9 cellular contexts compared by ENCODE assay signal in genomic region chr11:65851083-65851579, GRCh38. TPM values are rescaled to one million over a fixed set of nuclear protein-coding genes. Genes with fewer than 3 reads are reported as not detected.
DNase-seq lines count a peak whose midpoint lies in the region; ATAC-seq, FAIRE-seq and TF ChIP-seq lines count a peak whose summit lies in the region.
"Had no signal": no experiment of that assay in that cellular context is flagged by ENCODE, and none has a peak within 500 bp of the region (broad histone marks: within the 10 kb centered on the region; RNA-seq: fewer than 3 reads in every experiment).

No MANE protein-coding gene starts in this region.

- H3K9ac ChIP-seq in K562 (ENCODE audit: insufficient read depth in 1 of 2, low read depth in 2 of 2, low read length in 2 of 2), result no peak overlapping the region
- H3K9ac ChIP-seq in neural cell (ENCODE audit: low read length), result no peak overlapping the region

- peak; percentile 44 for FAIRE-seq in K562 (lab: Jason Lieb, UNC)

- H3K27ac ChIP-seq in K562 (ENCODE audit: extremely low read depth, low read depth, low read length) (no peak overlapping the region), neural cell (ENCODE audit: low read length) (no peak overlapping the region)
- H3K27ac ChIP-seq: tibial nerve had no signal

- intact Hi-C loops in K562 (cut with micrococcal nuclease), result no loop called here

- no peaks in the 10 kb centered on the region for H3F3A ChIP-seq in neural cell (ENCODE audit: insufficient read depth, low read length, poor library complexity, severe bottlenecking)

- H2AFZ ChIP-seq in K562 (ENCODE audit: low read depth, low read length), result no peak overlapping the region
- no peak overlapping the region for H2AFZ ChIP-seq in neural cell (ENCODE audit: low read depth, low read length)

- TF ChIP-seq CTCF in GM12865 (IDR thresholded peaks at IDR 0.05; ENCODE audit: insufficient read depth, low read depth, low read length, missing control alignments) (peak; percentile 50), K562 (IDR thresholded peaks at IDR 0.05 in 2 of 3, conservative IDR thresholded peaks at IDR 0.05 in 1 of 3; ENCODE audit: insufficient read depth in 2 of 3, low read depth in 1 of 3, low read length in 3 of 3) (peak; percentile 50 to 83 (median 54)), neural cell (IDR thresholded peaks at IDR 0.05; ENCODE audit: poor library complexity, severe bottlenecking) (peak; percentile 55)

- CTCF ChIA-PET in K562 (lab: Yijun Ruan, JAX; ENCODE audit: low intra/inter-chr PET ratio), result no interaction called here

- POLR2A ChIA-PET in K562 (lab: Yijun Ruan, JAX), result interaction anchor here (0.5 to 5.9 kb wide), 19 partner anchors 8 to 1470 kb away, joined by 3 to 67 read pairs (median 4); partner anchors contain the start of genes CFL1, FIBP, MALAT1 and MUS81

- H3K4me2 ChIP-seq in K562 (ENCODE audit: insufficient read depth, low read length) (no peak overlapping the region), neural cell (ENCODE audit: low read length) (no peak overlapping the region)

- BruUV-seq in K562 (replicated peaks; lab: Mats Ljungman, UMichigan), result no TSS peak

- H3K27me3 ChIP-seq in K562 (ENCODE audit: control insufficient read depth in 2 of 2, insufficient read depth in 2 of 2, low read length in 2 of 2), result no peaks in the 10 kb centered on the region
- H3K27me3 ChIP-seq in neural cell (ENCODE audit: insufficient read depth, low read depth, low read length), result no peaks in the 10 kb centered on the region
- H3K27me3 ChIP-seq: tibial nerve had no signal

- peaks cover 49% of the 10 kb centered on the region for H3K36me3 ChIP-seq in K562 (ENCODE audit: control insufficient read depth, insufficient read depth, low read length)
- H3K36me3 ChIP-seq in neural cell (ENCODE audit: insufficient read depth, low read length), result peaks cover 5% of the 10 kb centered on the region

- DNase-seq in GM12865 (ENCODE audit: low read depth), result peak; percentile 60
- peak; percentile 46 for DNase-seq in M059J (ENCODE audit: low read depth)
- peak; percentile 53 to 75 (median 66) for DNase-seq in K562 (ENCODE audit: extremely low read depth in 1 of 4, low spot score in 3 of 4)
- DNase-seq in NCI-H2107 treated with DMSO at 0.1 percent for 48 hours (lab: John Stamatoyannopoulos, UW; ENCODE audit: unreplicated experiment), result no peak
- no peak for DNase-seq in NCI-H2171 (lab: John Stamatoyannopoulos, UW)
- DNase-seq in Ammon's horn (ENCODE audit: low spot score), result no peak
- DNase-seq: naive thymus-derived CD8-positive, alpha-beta T cell had no signal

- H3K9me3 ChIP-seq in K562 (replicated peaks; ENCODE audit: control insufficient read depth, insufficient read depth, low read depth, low read length) (peaks cover 7% of the 10 kb centered on the region; the same call in 1 of the 2 replicates), neural cell (ENCODE audit: low read length) (no peaks in the 10 kb centered on the region)

- H3K4me3 ChIP-seq in GM12865 (ENCODE audit: low read depth, low read length) (no peak overlapping the region), K562 (no peak overlapping the region), neural cell (ENCODE audit: low read length) (no peak overlapping the region)
- H3K4me3 ChIP-seq: tibial nerve had no signal

- H3K79me2 ChIP-seq in K562 (ENCODE audit: control insufficient read depth, insufficient read depth, low read length), result peaks cover 27% of the 10 kb centered on the region
- peaks cover 24% of the 10 kb centered on the region for H3K79me2 ChIP-seq in neural cell (replicated peaks; ENCODE audit: insufficient read depth, low read length)

- TF ChIP-seq RAD21 in K562 (CRISPR knock-in tag; conservative IDR thresholded peaks at IDR 0.05 in 1 of 2, IDR thresholded peaks at IDR 0.05 in 1 of 2) (peak in 1 of 2 experiments; percentile 19; a peak in 1 of 4 replicates), neural cell (conservative IDR thresholded peaks at IDR 0.05) (no peak)

- TF ChIP-seq POLR2A in K562 (conservative IDR thresholded peaks at IDR 0.05), result no peak

- peaks cover 8% of the 10 kb centered on the region for H3K9me1 ChIP-seq in K562 (ENCODE audit: control insufficient read depth, insufficient read depth, low read length)

- TF ChIP-seq EP300 in K562 (IDR thresholded peaks at IDR 0.05; ENCODE audit: low read length) (no peak), neural cell (conservative IDR thresholded peaks at IDR 0.05; ENCODE audit: poor library complexity, severe bottlenecking) (no peak)

- in situ Hi-C loops in K562 (cut with MboI), result no loop called here

- H3K4me1 ChIP-seq in K562 (replicated peaks in 1 of 2; ENCODE audit: control insufficient read depth in 2 of 2, insufficient read depth in 2 of 2, low read length in 2 of 2), result peaks cover under 1 to 31% of the 10 kb centered on the region in 2 experiments; a peak in 3 of 5 replicates

- ATAC-seq in K562, result peak; percentile 60

- no peaks in the 10 kb centered on the region for H3K9me2 ChIP-seq in neural cell (ENCODE audit: insufficient read depth, low read length)

- H4K20me1 ChIP-seq in K562 (replicated peaks; ENCODE audit: control insufficient read depth, insufficient read depth, low read length) (peaks cover 9% of the 10 kb centered on the region), neural cell (ENCODE audit: insufficient read depth) (peaks cover 35% of the 10 kb centered on the region)

- WGBS in K562 (ENCODE audit: insufficient coverage, low coverage, missing lambda C conversion rate), result 68% methylated on average over 8 of the region's 14 CpGs

RNA-seq across cellular contexts. Expression of gene CFL1, which starts 6.8 kb away (rescaled TPM):
- total RNA-seq in M059J (2014; rRNA removed; shearing (Covaris generic)), result 1,801 and 2,276 TPM in 2 replicates
- 145 and 300 TPM in 2 replicates for total RNA-seq in K562 (2011; cell fraction: chromatin; rRNA removed; ENCODE audit: low replicate concordance)
- total RNA-seq in K562 (2011; cell fraction: nucleolus; rRNA removed), result 227 and 257 TPM in 2 replicates
- total RNA-seq in K562 (2011; cell fraction: nucleoplasm; rRNA removed), result 176 and 204 TPM in 2 replicates
- 1,045 and 1,321 TPM in 2 replicates for total RNA-seq in K562 (2014; rRNA removed)
- 570 and 664 TPM in 2 replicates for total RNA-seq in K562 (2014; rRNA removed; fragmentation: Illumina TruSeq; extraction: Trizol)
- 851 and 860 TPM in 2 replicates for total RNA-seq in K562 (2015; rRNA removed; fragmentation: Illumina TruSeq; extraction: Trizol)
- 891 and 919 TPM in 2 replicates for total RNA-seq in K562 (2021)
- 632 and 770 TPM in 2 replicates for polyA plus RNA-seq in K562 (2011; rRNA removed)
- 894 and 1,220 TPM in 2 replicates for polyA plus RNA-seq in K562 (2011; cell fraction: cytosol; rRNA removed)
- polyA plus RNA-seq in K562 (2011; cell fraction: nucleus; rRNA removed), result 307 TPM in 2 replicates
- polyA plus RNA-seq in K562 (2012), result 903 and 977 TPM in 2 replicates
- polyA plus RNA-seq in K562 (2014; fragmentation: Illumina TruSeq; extraction: Trizol), result 1,101 and 1,325 TPM in 2 replicates
- polyA plus RNA-seq in K562 (2014; fragmentation: Nextera tagmentation; extraction: Ambion mirVana), result 100 to 1,000 TPM; 105 to 222 TPM
- 859 and 956 TPM in 2 replicates for polyA plus RNA-seq in K562 (2014; rRNA removed)
- 971 and 1,022 TPM in 2 replicates for polyA minus RNA-seq in K562 (2011; rRNA and poly(A)+ RNA removed)
- 560 and 642 TPM in 2 replicates for polyA minus RNA-seq in K562 (2011; cell fraction: cytosol; rRNA and poly(A)+ RNA removed)
- polyA minus RNA-seq in K562 (2011; cell fraction: nucleus; rRNA and poly(A)+ RNA removed), result 107 and 193 TPM in 2 replicates
- 1,633 and 1,984 TPM in 2 replicates for polyA plus RNA-seq in neural cell
- 790 and 797 TPM in 2 replicates for polyA minus RNA-seq in neural cell

RNA-seq across cellular contexts. Expression of gene MUS81, which starts 9.1 kb away (rescaled TPM):
- 22.7 and 42.4 TPM in 2 replicates for total RNA-seq in M059J (2014; rRNA removed; shearing (Covaris generic))
- total RNA-seq in K562 (2011; cell fraction: chromatin; rRNA removed; ENCODE audit: low replicate concordance), result 139 and 354 TPM in 2 replicates
- 277 and 282 TPM in 2 replicates for total RNA-seq in K562 (2011; cell fraction: nucleolus; rRNA removed)
- 171 and 194 TPM in 2 replicates for total RNA-seq in K562 (2011; cell fraction: nucleoplasm; rRNA removed)
- total RNA-seq in K562 (2014; rRNA removed) (79.4 and 95.8 TPM in 2 replicates), K562 (2014; rRNA removed; fragmentation: Illumina TruSeq; extraction: Trizol) (23.0 and 33.5 TPM in 2 replicates), K562 (2015; rRNA removed; fragmentation: Illumina TruSeq; extraction: Trizol) (53.5 and 55.8 TPM in 2 replicates), K562 (2021) (81.5 and 91.8 TPM in 2 replicates)
- polyA plus RNA-seq in K562 (2011; rRNA removed) (51.8 and 69.9 TPM in 2 replicates), K562 (2014; fragmentation: Illumina TruSeq; extraction: Trizol) (53.7 and 62.8 TPM in 2 replicates), K562 (2014; fragmentation: Nextera tagmentation; extraction: Ambion mirVana) (10 to 100 TPM; 13.4 to 16.1 TPM), K562 (2014; rRNA removed) (103 and 118 TPM in 2 replicates), neural cell (183 and 211 TPM in 2 replicates)
- 33.2 and 41.5 TPM in 2 replicates for polyA plus RNA-seq in K562 (2011; cell fraction: cytosol; rRNA removed)
- 678 and 750 TPM in 2 replicates for polyA plus RNA-seq in K562 (2011; cell fraction: nucleus; rRNA removed)
- 97.9 and 190 TPM in 2 replicates for polyA plus RNA-seq in K562 (2012)
- 11.8 and 17.2 TPM in 2 replicates for polyA minus RNA-seq in K562 (2011; rRNA and poly(A)+ RNA removed)
- polyA minus RNA-seq in K562 (2011; cell fraction: cytosol; rRNA and poly(A)+ RNA removed), result 19.5 and 23.5 TPM in 2 replicates
- 123 and 135 TPM in 2 replicates for polyA minus RNA-seq in K562 (2011; cell fraction: nucleus; rRNA and poly(A)+ RNA removed)
- polyA minus RNA-seq in neural cell, result 84.5 and 103 TPM in 2 replicates

RNA-seq across cellular contexts. Expression of gene SNX32, which starts 17.4 kb away (rescaled TPM):
- total RNA-seq in M059J (2014; rRNA removed; shearing (Covaris generic)), result 0.12 TPM in 1 of 2 replicates, not detected in the other
- total RNA-seq in K562 (2011; cell fraction: chromatin; rRNA removed; ENCODE audit: low replicate concordance), result 0.16 TPM in 1 of 2 replicates, not detected in the other
- total RNA-seq in K562 (2011; cell fraction: nucleolus; rRNA removed), result not detected in 2 replicates
- not detected in 2 replicates for total RNA-seq in K562 (2011; cell fraction: nucleoplasm; rRNA removed)
- total RNA-seq in K562 (2014; rRNA removed) (not detected in 2 replicates), K562 (2014; rRNA removed; fragmentation: Illumina TruSeq; extraction: Trizol) (not detected in 2 replicates), K562 (2015; rRNA removed; fragmentation: Illumina TruSeq; extraction: Trizol) (not detected in 2 replicates), K562 (2021) (not detected in 2 replicates)
- polyA plus RNA-seq in K562 (2011; rRNA removed) (not detected in 2 replicates), K562 (2014; fragmentation: Illumina TruSeq; extraction: Trizol) (not detected in 2 replicates), K562 (2014; fragmentation: Nextera tagmentation; extraction: Ambion mirVana) (under 1 TPM; 0.03 TPM), K562 (2014; rRNA removed) (not detected in 2 replicates), neural cell (12.6 and 16.0 TPM in 2 replicates)
- polyA plus RNA-seq in K562 (2011; cell fraction: cytosol; rRNA removed), result not detected in 2 replicates
- 0.10 TPM in 1 of 2 replicates, not detected in the other for polyA plus RNA-seq in K562 (2011; cell fraction: nucleus; rRNA removed)
- polyA plus RNA-seq in K562 (2012), result 0.24 and 0.35 TPM in 2 replicates
- not detected in 2 replicates for polyA minus RNA-seq in K562 (2011; rRNA and poly(A)+ RNA removed)
- not detected in 2 replicates for polyA minus RNA-seq in K562 (2011; cell fraction: cytosol; rRNA and poly(A)+ RNA removed)
- not detected in 2 replicates for polyA minus RNA-seq in K562 (2011; cell fraction: nucleus; rRNA and poly(A)+ RNA removed)
- polyA minus RNA-seq in neural cell, result 7.5 and 7.9 TPM in 2 replicates

RNA-seq across cellular contexts. Expression of gene EFEMP2, which starts 21.5 kb away (rescaled TPM):
- 14.4 and 25.3 TPM in 2 replicates for total RNA-seq in M059J (2014; rRNA removed; shearing (Covaris generic))
- 12.1 and 30.7 TPM in 2 replicates for total RNA-seq in K562 (2011; cell fraction: chromatin; rRNA removed; ENCODE audit: low replicate concordance)
- 15.1 and 19.3 TPM in 2 replicates for total RNA-seq in K562 (2011; cell fraction: nucleolus; rRNA removed)
- 11.3 and 15.8 TPM in 2 replicates for total RNA-seq in K562 (2011; cell fraction: nucleoplasm; rRNA removed)
- total RNA-seq in K562 (2014; rRNA removed) (0.64 and 0.86 TPM in 2 replicates), K562 (2014; rRNA removed; fragmentation: Illumina TruSeq; extraction: Trizol) (0.07 and 0.32 TPM in 2 replicates), K562 (2015; rRNA removed; fragmentation: Illumina TruSeq; extraction: Trizol) (0.57 and 0.58 TPM in 2 replicates), K562 (2021) (1.6 and 2.6 TPM in 2 replicates)
- polyA plus RNA-seq in K562 (2011; rRNA removed) (2.0 and 3.9 TPM in 2 replicates), K562 (2014; fragmentation: Illumina TruSeq; extraction: Trizol) (0.74 and 1.1 TPM in 2 replicates), K562 (2014; fragmentation: Nextera tagmentation; extraction: Ambion mirVana) (under 1 TPM in 1 of 2 experiments, not detected in 1; 0.13 TPM), K562 (2014; rRNA removed) (2.9 TPM in 2 replicates), neural cell (0.50 and 0.67 TPM in 2 replicates)
- polyA plus RNA-seq in K562 (2011; cell fraction: cytosol; rRNA removed), result 3.3 and 4.7 TPM in 2 replicates
- 41.3 and 54.9 TPM in 2 replicates for polyA plus RNA-seq in K562 (2011; cell fraction: nucleus; rRNA removed)
- 1.3 and 4.2 TPM in 2 replicates for polyA plus RNA-seq in K562 (2012)
- polyA minus RNA-seq in K562 (2011; rRNA and poly(A)+ RNA removed), result 0.53 and 1.2 TPM in 2 replicates
- polyA minus RNA-seq in K562 (2011; cell fraction: cytosol; rRNA and poly(A)+ RNA removed), result 1.3 TPM in 1 of 2 replicates, not detected in the other
- 7.5 and 7.8 TPM in 2 replicates for polyA minus RNA-seq in K562 (2011; cell fraction: nucleus; rRNA and poly(A)+ RNA removed)
- polyA minus RNA-seq in neural cell, result 0.49 TPM in 1 of 2 replicates, not detected in the other

RNA-seq across cellular contexts. Expression of gene CTSW, which starts 28.5 kb away (rescaled TPM):
- 0.49 and 1.5 TPM in 2 replicates for total RNA-seq in M059J (2014; rRNA removed; shearing (Covaris generic))
- total RNA-seq in K562 (2011; cell fraction: chromatin; rRNA removed; ENCODE audit: low replicate concordance), result not detected in 2 replicates
- not detected in 2 replicates for total RNA-seq in K562 (2011; cell fraction: nucleolus; rRNA removed)
- not detected in 2 replicates for total RNA-seq in K562 (2011; cell fraction: nucleoplasm; rRNA removed)
- total RNA-seq in K562 (2014; rRNA removed), result not detected in 2 replicates
- not detected in 2 replicates for total RNA-seq in K562 (2014; rRNA removed; fragmentation: Illumina TruSeq; extraction: Trizol)
- not detected in 2 replicates for total RNA-seq in K562 (2015; rRNA removed; fragmentation: Illumina TruSeq; extraction: Trizol)
- total RNA-seq in K562 (2021), result not detected in 2 replicates
- 0.05 TPM in 1 of 2 replicates, not detected in the other for polyA plus RNA-seq in K562 (2011; rRNA removed)
- polyA plus RNA-seq in K562 (2011; cell fraction: cytosol; rRNA removed), result 0.07 TPM in 1 of 2 replicates, not detected in the other
- polyA plus RNA-seq in K562 (2011; cell fraction: nucleus; rRNA removed), result 0.11 and 0.13 TPM in 2 replicates
- polyA plus RNA-seq in K562 (2012), result 0.11 and 0.16 TPM in 2 replicates
- not detected in 2 replicates for polyA plus RNA-seq in K562 (2014; fragmentation: Illumina TruSeq; extraction: Trizol)
- polyA plus RNA-seq in K562 (2014; fragmentation: Nextera tagmentation; extraction: Ambion mirVana), result under 1 TPM in 1 of 2 experiments, not detected in 1; 0.04 TPM
- polyA plus RNA-seq in K562 (2014; rRNA removed), result not detected in 2 replicates
- polyA minus RNA-seq in K562 (2011; rRNA and poly(A)+ RNA removed), result not detected in 2 replicates
- polyA minus RNA-seq in K562 (2011; cell fraction: cytosol; rRNA and poly(A)+ RNA removed), result not detected in 2 replicates
- polyA minus RNA-seq in K562 (2011; cell fraction: nucleus; rRNA and poly(A)+ RNA removed), result not detected in 2 replicates
- polyA plus RNA-seq in neural cell, result not detected in 2 replicates
- polyA minus RNA-seq in neural cell, result not detected in 2 replicates

Comparison
In these comparisons a context has a peak if more than half of its experiments do, and no peak if none do; other contexts are left out.
1. DNase-seq: peak in GM12865 (single experiment), M059J (single experiment) and K562 (4 of 4); none in NCI-H2107 treated with DMSO at 0.1 percent for 48 hours (single experiment), NCI-H2171 (single experiment) and Ammon's horn (single experiment).
2. Peak in every context shown above with its lines, with median percentiles within 50 percentile points of each other: CTCF ChIP-seq.